Comparison of ENCODE assay signal across 31 cellular contexts in genomic region chr10:20682782-20683181, GRCh38.
"Had no signal": no experiment of that assay in that cellular context is flagged by ENCODE, and none has a peak within 500 bp of the region (broad histone marks: within the 10 kb centered on the region; RNA-seq: fewer than 3 reads in every experiment).

No MANE protein-coding gene starts in this region.

- H3K36me3 ChIP-seq: heart left ventricle, left lung, lower lobe of right lung, pancreas, upper lobe of left lung, vagina had no signal

- H3K4me1 ChIP-seq: left lung, lower lobe of right lung, pancreas, psoas muscle, upper lobe of left lung, vagina had no signal

- H3K9me3 ChIP-seq: lower lobe of right lung, mucosa of descending colon, pancreas, psoas muscle, upper lobe of left lung, vagina had no signal

- H3K4me3 Mint-ChIP-seq: activated naive CD4-positive, alpha-beta T cell treated with anti-CD3 and anti-CD28 coated beads, Interleukin-2, amount 50 U/mL, for 24 hours; activated naive CD8-positive, alpha-beta T cell treated with anti-CD3 and anti-CD28 coated beads, Interleukin-2, amount 50 U/mL, for 24 hours; activated T-cell treated with anti-CD3 and anti-CD28 coated beads, Interleukin-2, amount 50 U/mL, for 24 hours; activated T-helper 17 cell treated with anti-CD3 and anti-CD28 coated beads, Interleukin-2, amount 50 U/mL, for 72 hours; effector memory CD8-positive, alpha-beta T cell; stimulated activated memory B cell treated with anti-CD40 and anti-IgM and Interleukin-4, amounts not matched to agents 10 μg/mL and 1 μg/mL and 100 μg/mL, for 72 hours; stimulated activated naive CD8-positive, alpha-beta T cell treated with anti-CD3 and anti-CD28 coated beads, Interleukin-15, amount 100 ng/mL, for 72 hours had no signal

- H3K4me1 Mint-ChIP-seq: activated naive CD4-positive, alpha-beta T cell treated with anti-CD3 and anti-CD28 coated beads, Interleukin-2, amount 50 U/mL, for 24 hours; activated naive CD8-positive, alpha-beta T cell treated with anti-CD3 and anti-CD28 coated beads, Interleukin-2, amount 50 U/mL, for 24 hours; activated T-helper 17 cell treated with anti-CD3 and anti-CD28 coated beads, Interleukin-2, amount 50 U/mL, for 72 hours; stimulated activated memory B cell treated with anti-CD40 and anti-IgM and Interleukin-4, amounts not matched to agents 10 μg/mL and 1 μg/mL and 100 μg/mL, for 72 hours; stimulated activated naive CD8-positive, alpha-beta T cell treated with anti-CD3 and anti-CD28 coated beads, Interleukin-15, amount 100 ng/mL, for 72 hours had no signal

- H3K27ac ChIP-seq: heart left ventricle, left lung, lower lobe of right lung, pancreas, psoas muscle, upper lobe of left lung, vagina had no signal

- ATAC-seq: activated naive CD8-positive, alpha-beta T cell treated with anti-CD3 and anti-CD28 coated beads, Interleukin-2, amount 50 U/mL, for 24 hours; activated T-helper 17 cell treated with anti-CD3 and anti-CD28 coated beads, Interleukin-2, amount 50 U/mL, for 72 hours; effector memory CD8-positive, alpha-beta T cell; esophagus mucosa; heart left ventricle; left lung; lower lobe of right lung; pancreas; psoas muscle; stimulated activated memory B cell treated with anti-CD40 and anti-IgM and Interleukin-4, amounts not matched to agents 10 μg/mL and 1 μg/mL and 100 μg/mL, for 72 hours; stimulated activated naive CD8-positive, alpha-beta T cell treated with anti-CD3 and anti-CD28 coated beads, Interleukin-15, amount 100 ng/mL, for 72 hours had no signal

- H3K27ac Mint-ChIP-seq: activated naive CD4-positive, alpha-beta T cell treated with anti-CD3 and anti-CD28 coated beads, Interleukin-2, amount 50 U/mL, for 24 hours; activated naive CD8-positive, alpha-beta T cell treated with anti-CD3 and anti-CD28 coated beads, Interleukin-2, amount 50 U/mL, for 24 hours; activated T-cell treated with anti-CD3 and anti-CD28 coated beads, Interleukin-2, amount 50 U/mL, for 24 hours; activated T-helper 17 cell treated with anti-CD3 and anti-CD28 coated beads, Interleukin-2, amount 50 U/mL, for 72 hours; effector memory CD8-positive, alpha-beta T cell; stimulated activated memory B cell treated with anti-CD40 and anti-IgM and Interleukin-4, amounts not matched to agents 10 μg/mL and 1 μg/mL and 100 μg/mL, for 72 hours; stimulated activated naive CD8-positive, alpha-beta T cell treated with anti-CD3 and anti-CD28 coated beads, Interleukin-15, amount 100 ng/mL, for 72 hours had no signal

- H3K27me3 Mint-ChIP-seq: activated naive CD4-positive, alpha-beta T cell treated with anti-CD3 and anti-CD28 coated beads, Interleukin-2, amount 50 U/mL, for 24 hours; activated naive CD8-positive, alpha-beta T cell treated with anti-CD3 and anti-CD28 coated beads, Interleukin-2, amount 50 U/mL, for 24 hours; activated T-cell treated with anti-CD3 and anti-CD28 coated beads, Interleukin-2, amount 50 U/mL, for 24 hours; activated T-helper 17 cell treated with anti-CD3 and anti-CD28 coated beads, Interleukin-2, amount 50 U/mL, for 72 hours; effector memory CD8-positive, alpha-beta T cell; stimulated activated memory B cell treated with anti-CD40 and anti-IgM and Interleukin-4, amounts not matched to agents 10 μg/mL and 1 μg/mL and 100 μg/mL, for 72 hours; stimulated activated naive CD8-positive, alpha-beta T cell treated with anti-CD3 and anti-CD28 coated beads, Interleukin-15, amount 100 ng/mL, for 72 hours had no signal

- H3K27me3 ChIP-seq: heart left ventricle, left lung, pancreas, upper lobe of left lung, vagina had no signal

- DNase-seq: activated CD4-positive, alpha-beta T cell treated with anti-CD3 and anti-CD28 coated beads for 4 hours; activated CD4-positive, alpha-beta T cell treated with anti-CD3 and anti-CD28 coated beads, Interleukin-2, amount 50 U/mL, for 48 hours; activated CD4-positive, CD25-positive, alpha-beta regulatory T cell; activated CD8-positive, alpha-beta memory T cell treated with anti-CD3 and anti-CD28 coated beads, Interleukin-2, amount 50 U/mL, for 48 hours; activated naive CD8-positive, alpha-beta T cell treated with anti-CD3 and anti-CD28 coated beads, Interleukin-2, amount 50 U/mL, for 24 hours; activated T-cell treated with anti-CD3 and anti-CD28 coated beads, Interleukin-2, amount 50 U/mL, for 24 hours; amygdala; caudate nucleus; cortex of kidney; effector memory CD8-positive, alpha-beta T cell; foreskin fibroblast; heart left ventricle; left lung; lower lobe of right lung; mesenchymal stem cell; mucosa of descending colon; nucleus accumbens; pancreas; psoas muscle; stimulated activated CD4-positive, alpha-beta T cell treated with anti-CD3 and anti-CD28 coated beads, Interleukin-1b, Interleukin-23, amount 100 ng/mL, for 48 hours; stimulated activated CD4-positive, alpha-beta T cell treated with anti-CD3 and anti-CD28 coated beads, Interleukin-4, amount 100 ng/mL, for 4 hours; stimulated activated CD8-positive, alpha-beta memory T cell treated with anti-CD3 and anti-CD28 coated beads, Interleukin-4, amount 100 ng/mL, for 48 hours; stimulated activated naive CD8-positive, alpha-beta T cell treated with anti-CD3 and anti-CD28 coated beads, Interleukin-15, amount 100 ng/mL, for 72 hours; substantia nigra; upper lobe of left lung had no signal

- H3K4me3 ChIP-seq: heart left ventricle, left lung, lower lobe of right lung, mucosa of descending colon, pancreas, psoas muscle, smooth muscle cell, upper lobe of left lung, vagina had no signal

- H3K36me3 Mint-ChIP-seq: activated naive CD4-positive, alpha-beta T cell treated with anti-CD3 and anti-CD28 coated beads, Interleukin-2, amount 50 U/mL, for 24 hours; stimulated activated memory B cell treated with anti-CD40 and anti-IgM and Interleukin-4, amounts not matched to agents 10 μg/mL and 1 μg/mL and 100 μg/mL, for 72 hours had no signal

- H3K4me2 ChIP-seq: smooth muscle cell had no signal

- H3K9me3 Mint-ChIP-seq: activated naive CD4-positive, alpha-beta T cell treated with anti-CD3 and anti-CD28 coated beads, Interleukin-2, amount 50 U/mL, for 24 hours had no signal
